ENCODE assay signal across 31 cellular contexts in the genomic region with DNA sequence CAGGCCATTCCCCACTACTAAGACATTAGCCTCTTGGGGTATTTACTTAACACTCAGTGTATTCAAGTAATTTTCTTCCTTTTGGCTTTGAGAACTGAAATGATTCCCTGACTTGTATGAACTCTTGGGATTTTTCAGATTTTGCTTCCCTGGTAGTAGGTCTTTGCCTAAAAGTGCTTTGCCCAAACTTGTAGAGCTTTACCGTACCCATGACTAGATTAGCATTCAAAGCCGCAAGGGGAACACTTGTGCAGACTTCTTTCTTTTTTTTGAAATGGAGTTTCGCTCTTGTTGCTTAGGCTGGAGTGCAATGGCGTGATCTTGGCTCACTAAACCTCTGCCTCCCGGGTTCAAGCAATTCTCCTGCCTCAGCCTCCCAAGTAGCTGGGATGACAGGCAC.
"Had no signal": no experiment of that assay in that cellular context is flagged by ENCODE, and none has a peak within 500 bp of the region (broad histone marks: within the 10 kb centered on the region; RNA-seq: fewer than 3 reads in every experiment).

No MANE protein-coding gene starts in this region.

- ATAC-seq: left cardiac atrium; left lobe of liver; lower lobe of right lung; naive thymus-derived CD8-positive, alpha-beta T cell; pancreas; right cardiac atrium; sciatic nerve; stimulated activated naive B cell treated with anti-CD40 and anti-IgM and Interleukin-4, amounts not matched to agents 10 μg/mL and 1 μg/mL and 100 μg/mL, for 72 hours; stimulated activated naive CD8-positive, alpha-beta T cell treated with anti-CD3 and anti-CD28 coated beads, Interleukin-15, Interleukin-2, amounts not matched to agents 100 U/mL and 50 U/mL, for 24 hours; upper lobe of right lung had no signal

- H3K4me1 Mint-ChIP-seq: nephron had no signal

- H3K27ac ChIP-seq: hepatocyte, lower lobe of right lung, pancreas, prostate gland, skin epidermis, suprapubic skin, thoracic aorta, tibial artery, upper lobe of right lung had no signal

- H3K9me3 Mint-ChIP-seq: naive thymus-derived CD8-positive, alpha-beta T cell; neural crest cell had no signal

- H3K9me3 ChIP-seq: pancreas, prostate gland, suprapubic skin, thoracic aorta, tibial artery, upper lobe of right lung had no signal

- H3K4me2 ChIP-seq: hepatocyte had no signal

- H3K27me3 ChIP-seq: hepatocyte, pancreas, suprapubic skin, tibial artery, upper lobe of right lung had no signal

- FAIRE-seq: pancreas, urothelium cell line had no signal

- H3K4me1 ChIP-seq: prostate gland had no signal

- H3K27me3 Mint-ChIP-seq: stimulated activated naive B cell treated with anti-CD40 and anti-IgM and Interleukin-4, amounts not matched to agents 10 μg/mL and 1 μg/mL and 100 μg/mL, for 72 hours had no signal

- H3K36me3 ChIP-seq: lower lobe of right lung, pancreas, prostate gland, suprapubic skin, thoracic aorta, tibial artery, upper lobe of right lung had no signal

- DNase-seq: islet precursor cell; kidney glomerular epithelial cell; left cardiac atrium; lower lobe of right lung; mammary epithelial cell; mesenchymal stem cell; naive thymus-derived CD8-positive, alpha-beta T cell; nucleus accumbens; pancreas; posterior cingulate gyrus; retina; right cardiac atrium; stimulated activated CD4-positive, alpha-beta T cell treated with anti-CD3 and anti-CD28 coated beads, Interleukin-12 subunit alpha, Interleukin-12 subunit beta, amount 100 ng/mL, for 4 hours; stimulated activated CD4-positive, alpha-beta T cell treated with anti-CD3 and anti-CD28 coated beads, Interleukin-15, amount 100 ng/mL, for 24 hours; stimulated activated CD4-positive, alpha-beta T cell treated with anti-CD3 and anti-CD28 coated beads, Interleukin-2, amount 100 ng/mL, for 24 hours; stimulated activated CD4-positive, alpha-beta T cell treated with anti-CD3 and anti-CD28 coated beads, Interleukin-4, amount 100 ng/mL, for 1 hour; stimulated activated naive B cell treated with anti-CD40 and anti-IgM and Interleukin-4, amounts not matched to agents 10 μg/mL and 1 μg/mL and 100 μg/mL, for 72 hours; stimulated activated naive CD8-positive, alpha-beta T cell treated with anti-CD3 and anti-CD28 coated beads, Interleukin-15, Interleukin-2, amounts not matched to agents 100 U/mL and 50 U/mL, for 24 hours; tibial artery; trophoblast cell; upper lobe of right lung had no signal

- H3K4me3 Mint-ChIP-seq: naive thymus-derived CD8-positive, alpha-beta T cell; nephron; neural crest cell; stimulated activated naive B cell treated with anti-CD40 and anti-IgM and Interleukin-4, amounts not matched to agents 10 μg/mL and 1 μg/mL and 100 μg/mL, for 72 hours had no signal

- H2AFZ ChIP-seq: hepatocyte had no signal

- H3K4me3 ChIP-seq: hepatocyte, lower lobe of right lung, pancreas, prostate gland, skin epidermis, suprapubic skin, thoracic aorta, tibial artery, upper lobe of right lung had no signal

- H3K27ac Mint-ChIP-seq: nephron; stimulated activated naive B cell treated with anti-CD40 and anti-IgM and Interleukin-4, amounts not matched to agents 10 μg/mL and 1 μg/mL and 100 μg/mL, for 72 hours had no signal
